19 cellular contexts compared by ENCODE assay signal in genomic region chr7:148151778-148152177, GRCh38.
DNase-seq lines count a peak whose midpoint lies in the region; ATAC-seq and TF ChIP-seq lines count a peak whose summit lies in the region.
"Had no signal": no experiment of that assay in that cellular context is flagged by ENCODE, and none has a peak within 500 bp of the region (broad histone marks: within the 10 kb centered on the region; RNA-seq: fewer than 3 reads in every experiment).

No MANE protein-coding gene starts in this region.

- H3K4me2 ChIP-seq in OCI-LY7 (ENCODE audit: low read length): no peak overlapping the region
- H3K4me2 ChIP-seq: PC-9 had no signal

- H3K4me1 Mint-ChIP-seq in glutamatergic neuron (ENCODE audit: low read depth, unreplicated experiment): no peaks in the 10 kb centered on the region
- H3K4me1 Mint-ChIP-seq: B cell had no signal

- BruUV-seq in OCI-LY7 (replicated peaks; lab: Mats Ljungman, UMichigan): no TSS peak

- H3K79me2 ChIP-seq in OCI-LY7 (ENCODE audit: insufficient read depth, low read depth, low read length): no peaks in the 10 kb centered on the region

- no peak for TF ChIP-seq POLR2A in esophagus muscularis mucosa (IDR thresholded peaks at IDR 0.05; ENCODE audit: low read depth)

- TF ChIP-seq EP300 in esophagus muscularis mucosa (IDR thresholded peaks at IDR 0.05): no peak

- H3K4me3 ChIP-seq in GM12865 (ENCODE audit: low read depth, low read length) (no peak overlapping the region), OCI-LY7 (ENCODE audit: low read depth, low read length, poor library complexity, severe bottlenecking) (no peak overlapping the region), epithelial cell of proximal tubule (ENCODE audit: low read depth, low read length) (no peak overlapping the region), esophagus muscularis mucosa (no peak overlapping the region)
- H3K4me3 ChIP-seq: PC-9 had no signal

- H3K9me3 ChIP-seq in OCI-LY7 (ENCODE audit: low read length): no peaks in the 10 kb centered on the region
- H3K9me3 ChIP-seq in esophagus muscularis mucosa: no peaks in the 10 kb centered on the region

- TF ChIP-seq CTCF in 22Rv1 (IDR thresholded peaks at IDR 0.05) (peak; percentile 18; the same call in 1 of the 2 replicates), GM12865 (IDR thresholded peaks at IDR 0.05; ENCODE audit: insufficient read depth, low read depth, low read length, missing control alignments) (peak; percentile 2), OCI-LY7 (conservative IDR thresholded peaks at IDR 0.05; ENCODE audit: low read length) (peak; percentile 30; the same call in 1 of the 2 replicates), epithelial cell of proximal tubule (conservative IDR thresholded peaks at IDR 0.05; ENCODE audit: low read depth, low read length) (peak; percentile 39), esophagus muscularis mucosa (IDR thresholded peaks at IDR 0.05) (no peak), glutamatergic neuron (IDR thresholded peaks at IDR 0.05; ENCODE audit: partially characterized antibody, unreplicated experiment) (no peak)

- POLR2A ChIA-PET in OCI-LY7 (lab: Charles Lee): no interaction called here

- H3K9me3 Mint-ChIP-seq in glutamatergic neuron (ENCODE audit: unreplicated experiment): no peaks in the 10 kb centered on the region
- H3K9me3 Mint-ChIP-seq: CD4-positive, alpha-beta T cell had no signal

- intact Hi-C loops in OCI-LY7 (cut with micrococcal nuclease; ENCODE audit: unreplicated experiment) (no loop called here), esophagus muscularis mucosa (cut with DNase I) (no loop called here)

- H3K27me3 ChIP-seq in esophagus muscularis mucosa: no peaks in the 10 kb centered on the region

- no peaks in the 10 kb centered on the region for H3K4me1 ChIP-seq in OCI-LY7 (ENCODE audit: insufficient read depth, low read length, poor library complexity, severe bottlenecking)
- H3K4me1 ChIP-seq in esophagus muscularis mucosa: peaks cover 6 to 21% (median 15%) of the 10 kb centered on the region in 4 donors

- no peaks in the 10 kb centered on the region for H3K9me2 ChIP-seq in OCI-LY7 (ENCODE audit: insufficient read depth, low read length)

- H3K36me3 ChIP-seq in OCI-LY7 (ENCODE audit: insufficient read depth, low read length) (no peaks in the 10 kb centered on the region), esophagus muscularis mucosa (no peaks in the 10 kb centered on the region)

- no peak overlapping the region for H3K4me3 Mint-ChIP-seq in glutamatergic neuron (ENCODE audit: unreplicated experiment)
- H3K4me3 Mint-ChIP-seq: B cell; CD4-positive, alpha-beta T cell had no signal

- CTCF ChIA-PET in OCI-LY7 (lab: Charles Lee; ENCODE audit: unreplicated experiment): no interaction called here

- no peak for ATAC-seq in HG02981 (IDR thresholded peaks at IDR 0.05; ENCODE audit: unreplicated experiment)

- H3K36me3 Mint-ChIP-seq in glutamatergic neuron (ENCODE audit: unreplicated experiment): no peaks in the 10 kb centered on the region

- H3K27ac Mint-ChIP-seq in glutamatergic neuron (ENCODE audit: unreplicated experiment): no peak overlapping the region
- H3K27ac Mint-ChIP-seq: B cell; CD4-positive, alpha-beta T cell had no signal

- no peak overlapping the region for H3K27ac ChIP-seq in 22Rv1
- no peak overlapping the region for H3K27ac ChIP-seq in OCI-LY7 (ENCODE audit: low read depth, low read length, poor library complexity, severe bottlenecking)
- no peak overlapping the region for H3K27ac ChIP-seq in esophagus muscularis mucosa (replicated peaks in 1 of 4)
- H3K27ac ChIP-seq: PC-9 had no signal

- no peak overlapping the region for H2AFZ ChIP-seq in OCI-LY7 (ENCODE audit: low read length)
- H2AFZ ChIP-seq: PC-9 had no signal

- WGBS in esophagus muscularis mucosa: 73% methylated on average over 2 of the region's 2 CpGs

- peaks cover 2% of the 10 kb centered on the region for H3K27me3 Mint-ChIP-seq in glutamatergic neuron (ENCODE audit: unreplicated experiment)

- no peaks in the 10 kb centered on the region for H4K20me1 ChIP-seq in OCI-LY7 (ENCODE audit: insufficient read depth, low read length)

- DNase-seq in GM12865 (ENCODE audit: low read depth) (peak; percentile 3), OCI-LY7 (ENCODE audit: low spot score) (no peak), epithelial cell of proximal tubule (ENCODE audit: low read depth) (no peak), esophagus muscularis mucosa (ENCODE audit: extremely low spot score) (no peak), glutamatergic neuron (no peak)
- DNase-seq: ACHN; Calu3; CD4-positive, alpha-beta T cell; GDM1; NCI-H1092; NCI-H2107; NCI-H345; NCI-H526 treated with DMSO at 0.1 percent for 48 hours; NK-92 treated with Interleukin-12 subunit alpha and Interleukin-12 subunit beta, amount 100 ng/mL, for 24 hours; PC-9; Right ventricle myocardium superior had no signal

Comparison
In these comparisons a context has a peak if more than half of its experiments do, and no peak if none do; other contexts are left out.
1. CTCF ChIP-seq: peak in 22Rv1 (single experiment), GM12865 (single experiment), OCI-LY7 (single experiment) and epithelial cell of proximal tubule (single experiment); none in esophagus muscularis mucosa (0 of 3) and glutamatergic neuron (single experiment).